In the genomic region with DNA sequence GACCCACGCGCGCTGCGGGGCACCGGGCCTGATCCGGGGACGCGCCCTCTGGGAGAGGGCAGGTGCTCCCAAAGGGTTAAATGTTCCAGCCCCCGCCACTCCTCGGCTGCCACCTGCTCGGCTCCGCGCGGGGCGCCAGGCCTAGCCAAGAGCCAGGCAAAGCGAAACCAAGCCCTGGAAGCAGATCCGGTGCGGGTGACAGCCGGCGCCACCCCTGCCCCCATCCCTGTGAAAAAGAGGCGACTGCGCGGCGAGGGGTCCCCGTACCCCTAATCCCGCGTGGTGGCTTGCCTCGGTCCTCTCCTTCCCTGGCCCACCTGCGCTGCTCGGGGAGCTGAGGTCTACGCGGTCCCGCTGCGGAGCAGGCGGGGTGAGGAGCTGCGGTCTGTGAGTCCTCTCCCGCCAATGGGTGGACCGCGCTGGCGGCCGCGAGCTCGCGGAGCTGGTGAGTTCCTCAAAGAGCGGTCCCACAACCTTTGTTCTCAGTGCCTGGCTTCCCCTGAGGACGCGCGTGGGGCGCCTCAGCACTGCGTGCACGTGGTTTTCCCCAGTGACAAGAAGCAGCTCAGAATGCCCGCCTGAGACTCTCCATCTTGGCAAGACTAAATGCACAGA, we compare ENCODE assay signal across 8 cellular contexts. TPM values are rescaled to one million over a fixed set of nuclear protein-coding genes. Genes with fewer than 3 reads are reported as not detected.
DNase-seq lines count a peak whose midpoint lies in the region; ATAC-seq and TF ChIP-seq lines count a peak whose summit lies in the region.

A gene (minus strand): TSS at position 610 of the 615 bp plus-strand sequence.

- TF ChIP-seq CTCF in endothelial cell (IDR thresholded peaks at IDR 0.05; ENCODE audit: unreplicated experiment): no peak

- DNase-seq in Ammon's horn (ENCODE audit: low spot score): peak; percentile 62
- DNase-seq in NCI-H510A (lab: John Stamatoyannopoulos, UW): peak; percentile 59
- DNase-seq in activated T-cell treated with anti-CD3 and anti-CD28 coated beads for 1 hour (ENCODE audit: low read depth): peak; percentile 7
- peak; percentile 37 for DNase-seq in endothelial cell (ENCODE audit: low spot score)
- DNase-seq in mesenteric fat pad (ENCODE audit: low spot score): peak; percentile 92
- peak; percentile 6 for DNase-seq in stimulated activated CD8-positive, alpha-beta memory T cell treated with anti-CD3 and anti-CD28 coated beads, Interleukin-12 subunit alpha, Interleukin-12 subunit beta, amount 100 ng/mL, for 4 hours (ENCODE audit: low read depth)

- no peaks in the 10 kb centered on the region for H3K9me3 Mint-ChIP-seq in endothelial cell (ENCODE audit: unreplicated experiment)

- peaks cover 3% of the 10 kb centered on the region for H3K4me1 Mint-ChIP-seq in endothelial cell (ENCODE audit: unreplicated experiment)

- peaks cover 9% of the 10 kb centered on the region for H3K27me3 Mint-ChIP-seq in endothelial cell (ENCODE audit: unreplicated experiment)

- H3K36me3 Mint-ChIP-seq in endothelial cell (ENCODE audit: low read depth, unreplicated experiment): peaks cover 3% of the 10 kb centered on the region

- H3K27ac Mint-ChIP-seq in endothelial cell (ENCODE audit: unreplicated experiment): no peak within 1 kb of the TSS

- H3K4me3 Mint-ChIP-seq in endothelial cell (ENCODE audit: unreplicated experiment): peak within 1 kb of the TSS; percentile 82

- ATAC-seq in GM19455 (IDR thresholded peaks at IDR 0.05; ENCODE audit: unreplicated experiment): peak; percentile 57
- no peak for ATAC-seq in GM18520 (IDR thresholded peaks at IDR 0.05; ENCODE audit: unreplicated experiment)

RNA-seq across cellular contexts. Expression of the gene that starts here (rescaled TPM):
- 0.92 TPM for total RNA-seq in endothelial cell (ENCODE audit: unreplicated experiment)
- 49.4 TPM for total RNA-seq in mesenteric fat pad

Comparison
In these comparisons a context has a peak if more than half of its experiments do, and no peak if none do; other contexts are left out.
1. RNA of the gene that starts here (total RNA-seq): 49.4 TPM in mesenteric fat pad (single experiment); 0.92 TPM in endothelial cell (single experiment); every median in the first group is over 10 times any median in the second.
2. Peak in DNase-seq in endothelial cell; RNA of the gene not detected or under 1 TPM.
3. DNase-seq: peak in every context shown above with its lines; median percentile 92 in mesenteric fat pad; 62 in Ammon's horn; 59 in NCI-H510A; 37 in endothelial cell; 7 in activated T-cell treated with anti-CD3 and anti-CD28 coated beads for 1 hour; 6 in stimulated activated CD8-positive, alpha-beta memory T cell treated with anti-CD3 and anti-CD28 coated beads, Interleukin-12 subunit alpha, Interleukin-12 subunit beta, amount 100 ng/mL, for 4 hours.